21 cellular contexts compared by ENCODE assay signal in the genomic region with DNA sequence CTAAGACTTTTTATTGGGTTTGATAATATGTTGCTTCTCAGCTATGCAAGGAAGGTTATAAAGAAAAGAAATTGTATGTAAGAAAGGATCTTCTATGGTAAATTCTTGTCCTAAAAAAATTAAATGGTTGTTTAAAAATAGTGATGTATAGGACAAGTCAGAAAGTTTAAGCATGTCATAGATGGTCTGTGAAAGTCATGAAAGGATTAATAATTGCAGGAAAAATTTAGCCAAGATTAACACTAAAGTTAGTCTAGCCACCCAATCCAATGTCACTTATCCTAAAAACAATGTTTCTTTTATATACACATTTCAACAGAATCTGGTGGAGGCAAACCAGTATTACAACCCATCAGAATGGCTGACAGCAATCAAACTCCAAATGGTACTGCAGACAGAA.
DNase-seq lines count a peak whose midpoint lies in the region; ATAC-seq and TF ChIP-seq lines count a peak whose summit lies in the region.
"Had no signal": no experiment of that assay in that cellular context is flagged by ENCODE, and none has a peak within 500 bp of the region (broad histone marks: within the 10 kb centered on the region; RNA-seq: fewer than 3 reads in every experiment).

No MANE protein-coding gene starts in this region.

- H3K4me3 ChIP-seq in GM23338: no peak overlapping the region
- H3K4me3 ChIP-seq: GM23248, K562 had no signal

- no peak for TF ChIP-seq CTCF in GM23338 (conservative IDR thresholded peaks at IDR 0.05; ENCODE audit: low read depth in 2 of 2)
- TF ChIP-seq CTCF in progenitor cell of endocrine pancreas (IDR thresholded peaks at IDR 0.05; ENCODE audit: unreplicated experiment): no peak

- H3K4me3 Mint-ChIP-seq in GM23338: no peak overlapping the region
- H3K4me3 Mint-ChIP-seq in progenitor cell of endocrine pancreas (ENCODE audit: low read depth): no peak overlapping the region
- H3K4me3 Mint-ChIP-seq in activated T-cell treated with anti-CD3 and anti-CD28 coated beads, Interleukin-2, amount 50 U/mL, for 4 hours: no peak overlapping the region
- H3K4me3 Mint-ChIP-seq: CD4-positive, CD25-positive, alpha-beta regulatory T cell; CD8-positive, alpha-beta memory T cell; HFFc6 had no signal

- DNase-seq in DMS53 (lab: John Stamatoyannopoulos, UW): peak; percentile 6
- DNase-seq in DMS53 treated with DMSO at 0.1 percent for 48 hours (lab: John Stamatoyannopoulos, UW; ENCODE audit: unreplicated experiment): no peak
- peak; percentile 34 for DNase-seq in GM23338 (ENCODE audit: low spot score)
- peak; percentile 10 for DNase-seq in RKO (ENCODE audit: low spot score)
- DNase-seq in progenitor cell of endocrine pancreas (ENCODE audit: low spot score, unreplicated experiment): no peak
- no peak for DNase-seq in activated T-cell treated with anti-CD3 and anti-CD28 coated beads, Interleukin-2, amount 50 U/mL, for 4 hours
- DNase-seq: 8988T; BE2C; C1 segment of cervical spinal cord; CD4-positive, CD25-positive, alpha-beta regulatory T cell; CD8-positive, alpha-beta memory T cell; COR-L47; DMS153; DND-41; EL; GM23248; HCEC 1CT; HFFc6; IMR-90 had no signal

- H3K27me3 ChIP-seq in GM23338 (ENCODE audit: insufficient read depth): no peaks in the 10 kb centered on the region
- H3K27me3 ChIP-seq: BE2C had no signal

- H3K4me1 ChIP-seq in GM23338 (ENCODE audit: insufficient read depth): no peaks in the 10 kb centered on the region
- H3K4me1 ChIP-seq: BE2C had no signal

- H3K9me2 ChIP-seq in GM23338 (ENCODE audit: insufficient read depth): no peaks in the 10 kb centered on the region

- H3K36me3 ChIP-seq in GM23338 (ENCODE audit: insufficient read depth): peaks cover 16% of the 10 kb centered on the region
- H3K36me3 ChIP-seq: BE2C had no signal

- no peak overlapping the region for H3K4me2 ChIP-seq in GM23338

- H3K9me3 Mint-ChIP-seq in GM23338: peaks cover 70% of the 10 kb centered on the region
- peaks cover 32% of the 10 kb centered on the region for H3K9me3 Mint-ChIP-seq in progenitor cell of endocrine pancreas (ENCODE audit: low read depth)
- H3K9me3 Mint-ChIP-seq in activated T-cell treated with anti-CD3 and anti-CD28 coated beads, Interleukin-2, amount 50 U/mL, for 4 hours: no peaks in the 10 kb centered on the region

- no peaks in the 10 kb centered on the region for H4K20me1 ChIP-seq in GM23338 (replicated peaks; ENCODE audit: insufficient read depth)

- H3K79me2 ChIP-seq in GM23338 (replicated peaks; ENCODE audit: insufficient read depth): no peaks in the 10 kb centered on the region

- no peak overlapping the region for H3K27ac ChIP-seq in GM23338 (ENCODE audit: low read depth)
- H3K27ac ChIP-seq: GM23248 had no signal

- H2AFZ ChIP-seq in GM23338: no peak overlapping the region
- H2AFZ ChIP-seq: GM23248 had no signal

- H3K27ac Mint-ChIP-seq in GM23338 (no peak overlapping the region), progenitor cell of endocrine pancreas (no peak overlapping the region)
- H3K27ac Mint-ChIP-seq: CD4-positive, CD25-positive, alpha-beta regulatory T cell; CD8-positive, alpha-beta memory T cell; HFFc6 had no signal

- ATAC-seq in GM23338: no peak
- ATAC-seq in GM21390 (IDR thresholded peaks at IDR 0.05; ENCODE audit: unreplicated experiment): no peak
- no peak for ATAC-seq in activated T-cell treated with anti-CD3 and anti-CD28 coated beads, Interleukin-2, amount 50 U/mL, for 4 hours
- ATAC-seq: K562 had no signal

- peaks cover under 1% of the 10 kb centered on the region for H3K27me3 Mint-ChIP-seq in GM23338 (ENCODE audit: insufficient read depth, low read depth, poor library complexity)
- no peaks in the 10 kb centered on the region for H3K27me3 Mint-ChIP-seq in progenitor cell of endocrine pancreas
- H3K27me3 Mint-ChIP-seq in activated T-cell treated with anti-CD3 and anti-CD28 coated beads, Interleukin-2, amount 50 U/mL, for 4 hours (ENCODE audit: low read depth): no peaks in the 10 kb centered on the region
- H3K27me3 Mint-ChIP-seq: CD4-positive, CD25-positive, alpha-beta regulatory T cell; CD8-positive, alpha-beta memory T cell had no signal

- H3K4me1 Mint-ChIP-seq in GM23338: no peaks in the 10 kb centered on the region
- peaks cover 4% of the 10 kb centered on the region for H3K4me1 Mint-ChIP-seq in progenitor cell of endocrine pancreas (ENCODE audit: low read depth)
- H3K4me1 Mint-ChIP-seq in activated T-cell treated with anti-CD3 and anti-CD28 coated beads, Interleukin-2, amount 50 U/mL, for 4 hours (ENCODE audit: low read depth): no peaks in the 10 kb centered on the region
- H3K4me1 Mint-ChIP-seq: CD4-positive, CD25-positive, alpha-beta regulatory T cell; CD8-positive, alpha-beta memory T cell had no signal

- H3K36me3 Mint-ChIP-seq in GM23338 (ENCODE audit: low read depth) (peaks cover 55% of the 10 kb centered on the region), progenitor cell of endocrine pancreas (ENCODE audit: insufficient read depth) (peaks cover 5% of the 10 kb centered on the region)
- no peaks in the 10 kb centered on the region for H3K36me3 Mint-ChIP-seq in activated T-cell treated with anti-CD3 and anti-CD28 coated beads, Interleukin-2, amount 50 U/mL, for 4 hours (ENCODE audit: insufficient read depth)
- H3K36me3 Mint-ChIP-seq: CD4-positive, CD25-positive, alpha-beta regulatory T cell; CD8-positive, alpha-beta memory T cell had no signal

- no peaks in the 10 kb centered on the region for H3F3A ChIP-seq in GM23338 (replicated peaks; ENCODE audit: low read depth)

TF ChIP-seq in GM23338, 12 proteins besides CTCF, POLR2A, EP300 and RAD21 (continues in another document):
- TF ChIP-seq STAT1 (IDR thresholded peaks at IDR 0.05; ENCODE audit: unreplicated experiment): no peak
- TF ChIP-seq, protein P1, sequence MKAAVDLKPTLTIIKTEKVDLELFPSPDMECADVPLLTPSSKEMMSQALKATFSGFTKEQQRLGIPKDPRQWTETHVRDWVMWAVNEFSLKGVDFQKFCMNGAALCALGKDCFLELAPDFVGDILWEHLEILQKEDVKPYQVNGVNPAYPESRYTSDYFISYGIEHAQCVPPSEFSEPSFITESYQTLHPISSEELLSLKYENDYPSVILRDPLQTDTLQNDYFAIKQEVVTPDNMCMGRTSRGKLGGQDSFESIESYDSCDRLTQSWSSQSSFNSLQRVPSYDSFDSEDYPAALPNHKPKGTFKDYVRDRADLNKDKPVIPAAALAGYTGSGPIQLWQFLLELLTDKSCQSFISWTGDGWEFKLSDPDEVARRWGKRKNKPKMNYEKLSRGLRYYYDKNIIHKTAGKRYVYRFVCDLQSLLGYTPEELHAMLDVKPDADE (IDR thresholded peaks at IDR 0.05): no peak
- TF ChIP-seq, protein P2, sequence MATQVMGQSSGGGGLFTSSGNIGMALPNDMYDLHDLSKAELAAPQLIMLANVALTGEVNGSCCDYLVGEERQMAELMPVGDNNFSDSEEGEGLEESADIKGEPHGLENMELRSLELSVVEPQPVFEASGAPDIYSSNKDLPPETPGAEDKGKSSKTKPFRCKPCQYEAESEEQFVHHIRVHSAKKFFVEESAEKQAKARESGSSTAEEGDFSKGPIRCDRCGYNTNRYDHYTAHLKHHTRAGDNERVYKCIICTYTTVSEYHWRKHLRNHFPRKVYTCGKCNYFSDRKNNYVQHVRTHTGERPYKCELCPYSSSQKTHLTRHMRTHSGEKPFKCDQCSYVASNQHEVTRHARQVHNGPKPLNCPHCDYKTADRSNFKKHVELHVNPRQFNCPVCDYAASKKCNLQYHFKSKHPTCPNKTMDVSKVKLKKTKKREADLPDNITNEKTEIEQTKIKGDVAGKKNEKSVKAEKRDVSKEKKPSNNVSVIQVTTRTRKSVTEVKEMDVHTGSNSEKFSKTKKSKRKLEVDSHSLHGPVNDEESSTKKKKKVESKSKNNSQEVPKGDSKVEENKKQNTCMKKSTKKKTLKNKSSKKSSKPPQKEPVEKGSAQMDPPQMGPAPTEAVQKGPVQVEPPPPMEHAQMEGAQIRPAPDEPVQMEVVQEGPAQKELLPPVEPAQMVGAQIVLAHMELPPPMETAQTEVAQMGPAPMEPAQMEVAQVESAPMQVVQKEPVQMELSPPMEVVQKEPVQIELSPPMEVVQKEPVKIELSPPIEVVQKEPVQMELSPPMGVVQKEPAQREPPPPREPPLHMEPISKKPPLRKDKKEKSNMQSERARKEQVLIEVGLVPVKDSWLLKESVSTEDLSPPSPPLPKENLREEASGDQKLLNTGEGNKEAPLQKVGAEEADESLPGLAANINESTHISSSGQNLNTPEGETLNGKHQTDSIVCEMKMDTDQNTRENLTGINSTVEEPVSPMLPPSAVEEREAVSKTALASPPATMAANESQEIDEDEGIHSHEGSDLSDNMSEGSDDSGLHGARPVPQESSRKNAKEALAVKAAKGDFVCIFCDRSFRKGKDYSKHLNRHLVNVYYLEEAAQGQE (IDR thresholded peaks at IDR 0.05; ENCODE audit: unreplicated experiment): no peak
- TF ChIP-seq ZNF331 (CRISPR knock-in tag; IDR thresholded peaks at IDR 0.05; ENCODE audit: low read depth): no peak
- no peak for TF ChIP-seq JUNB (IDR thresholded peaks at IDR 0.05; ENCODE audit: unreplicated experiment)
- no peak for TF ChIP-seq EZH2 (IDR thresholded peaks at IDR 0.05; ENCODE audit: low read depth, unreplicated experiment)
- no peak for TF ChIP-seq EZH2phosphoT487 (IDR thresholded peaks at IDR 0.05; ENCODE audit: unreplicated experiment)

Comparison
In these comparisons a context has a peak if more than half of its experiments do, and no peak if none do; other contexts are left out.
1. DNase-seq: peak in DMS53 (single experiment), GM23338 (single experiment) and RKO (single experiment); none in DMS53 treated with DMSO at 0.1 percent for 48 hours (single experiment), progenitor cell of endocrine pancreas (single experiment) and activated T-cell treated with anti-CD3 and anti-CD28 coated beads, Interleukin-2, amount 50 U/mL, for 4 hours (single experiment).